ENCODE assay signal across 1 cellular context in genomic region chr19:39532233-39533002, GRCh38.
A peak's percentile ranks its signal among the peaks of the same experiment; 100 is the strongest.
TF ChIP-seq lines count a peak whose summit lies in the region.

Gene EID2B, minus strand, starts transcription at chr19:39532852. Its CDS starts 50 bp downstream, at chr19:39532802.

TF ChIP-seq in HEK293, 187 proteins besides CTCF, POLR2A, EP300 and RAD21 (continued from another document and continues in another):
- TF ChIP-seq ZNF560 (tag by site-specific recombination; IDR thresholded peaks at IDR 0.05; ENCODE audit: borderline replicate concordance) (no peak), ZNF10 (tag by site-specific recombination; IDR thresholded peaks at IDR 0.05) (peak; percentile 77; the same call in 1 of the 2 replicates), ZSCAN18 (tag by site-specific recombination; IDR thresholded peaks at IDR 0.05) (no peak), MZF1 (tag by site-specific recombination; IDR thresholded peaks at IDR 0.05; ENCODE audit: borderline replicate concordance) (peak; percentile 100), ZSCAN16 (tag by site-specific recombination; IDR thresholded peaks at IDR 0.05) (no peak; the same call in 1 of the 2 replicates), ZFP69B (tag by site-specific recombination; IDR thresholded peaks at IDR 0.05) (peak; percentile 92), KLF9 (tag by site-specific recombination; IDR thresholded peaks at IDR 0.05; ENCODE audit: low read depth) (peak; percentile 52; the same call in 1 of the 2 replicates), INSM2 (tag by site-specific recombination; IDR thresholded peaks at IDR 0.05) (peak; percentile 62; the same call in 1 of the 2 replicates), SETDB1 (IDR thresholded peaks at IDR 0.05; ENCODE audit: insufficient read length, low read length) (no peak), ZBTB11 (tag by site-specific recombination; conservative IDR thresholded peaks at IDR 0.05; ENCODE audit: low read depth) (0 out of 2 replicates have a peak, but pooled peaks have one; percentile 44), ZNF248 (tag by site-specific recombination; IDR thresholded peaks at IDR 0.05) (no peak), ZNF416 (tag by site-specific recombination; IDR thresholded peaks at IDR 0.05) (no peak), SCRT2 (tag by site-specific recombination; IDR thresholded peaks at IDR 0.05) (peak; percentile 100), ZNF830 (tag by site-specific recombination; IDR thresholded peaks at IDR 0.05; ENCODE audit: low read depth) (no peak), PRDM6 (tag by site-specific recombination; IDR thresholded peaks at IDR 0.05) (no peak), ZNF311 (tag by site-specific recombination; IDR thresholded peaks at IDR 0.05; ENCODE audit: borderline replicate concordance) (no peak), ZNF621 (tag by site-specific recombination; IDR thresholded peaks at IDR 0.05) (no peak), ZNF157 (tag by site-specific recombination; IDR thresholded peaks at IDR 0.05) (no peak), ZNF707 (tag by site-specific recombination; IDR thresholded peaks at IDR 0.05) (no peak), ZBTB8A (tag by site-specific recombination; IDR thresholded peaks at IDR 0.05) (peak; percentile 31), ZNF366 (tag by site-specific recombination; conservative IDR thresholded peaks at IDR 0.05) (0 out of 2 replicates have a peak, but pooled peaks have one; percentile 14), ZNF391 (tag by site-specific recombination; IDR thresholded peaks at IDR 0.05; ENCODE audit: borderline replicate concordance, low read depth) (peak; percentile 78; the same call in 1 of the 2 replicates), PBX3 (CRISPR knock-in tag; IDR thresholded peaks at IDR 0.05) (no peak; the same call in 1 of the 2 replicates), ZNF629 (tag by site-specific recombination; IDR thresholded peaks at IDR 0.05) (peak; percentile 55; the same call in 1 of the 2 replicates), ZNF610 (tag by site-specific recombination; IDR thresholded peaks at IDR 0.05; ENCODE audit: borderline replicate concordance) (peak; percentile 37; the same call in 1 of the 2 replicates), ZBTB20 (tag by site-specific recombination; IDR thresholded peaks at IDR 0.05) (peak; percentile 99), OSR2 (tag by site-specific recombination; IDR thresholded peaks at IDR 0.05) (0 out of 2 replicates have a peak, but pooled peaks have one; percentile 53), GLIS2 (tag by site-specific recombination; IDR thresholded peaks at IDR 0.05) (peak; percentile 98), ZNF558 (tag by site-specific recombination; IDR thresholded peaks at IDR 0.05) (no peak), ZNF223 (tag by site-specific recombination; IDR thresholded peaks at IDR 0.05) (0 out of 2 replicates have a peak, but pooled peaks have one; percentile 16), ZNF37A (tag by site-specific recombination; IDR thresholded peaks at IDR 0.05) (peak; percentile 60; the same call in 1 of the 2 replicates), ZNF530 (tag by site-specific recombination; IDR thresholded peaks at IDR 0.05; ENCODE audit: low read depth) (no peak), EGR2 (tag by site-specific recombination; IDR thresholded peaks at IDR 0.05; ENCODE audit: low read depth) (no peak), ZXDB (tag by site-specific recombination; IDR thresholded peaks at IDR 0.05) (peak; percentile 79), REPIN1 (tag by site-specific recombination; IDR thresholded peaks at IDR 0.05; ENCODE audit: low read depth) (peak; percentile 97; the same call in 1 of the 2 replicates), ZFP37 (tag by site-specific recombination; IDR thresholded peaks at IDR 0.05) (peak; percentile 96), ZNF274 (IDR thresholded peaks at IDR 0.05; ENCODE audit: low read length) (no peak), ZNF274 (tag by site-specific recombination; IDR thresholded peaks at IDR 0.05; ENCODE audit: borderline replicate concordance) (no peak), ZNF426 (tag by site-specific recombination; IDR thresholded peaks at IDR 0.05) (no peak), ZBTB49 (tag by site-specific recombination; IDR thresholded peaks at IDR 0.05; ENCODE audit: low read depth) (no peak), ZNF561 (tag by site-specific recombination; IDR thresholded peaks at IDR 0.05; ENCODE audit: borderline replicate concordance) (peak; percentile 95), SP3 (tag by site-specific recombination; IDR thresholded peaks at IDR 0.05) (peak; percentile 45; the same call in 1 of the 2 replicates), ZNF280D (tag by site-specific recombination; IDR thresholded peaks at IDR 0.05) (0 out of 2 replicates have a peak, but pooled peaks have one; percentile 11), SP2 (tag by site-specific recombination; IDR thresholded peaks at IDR 0.05) (no peak), ZNF747 (tag by site-specific recombination; IDR thresholded peaks at IDR 0.05) (no peak), MYNN (tag by site-specific recombination; IDR thresholded peaks at IDR 0.05; ENCODE audit: borderline replicate concordance) (no peak), ZNF580 (tag by site-specific recombination; IDR thresholded peaks at IDR 0.05) (peak; percentile 18; the same call in 1 of the 2 replicates), KLF16 (tag by site-specific recombination; IDR thresholded peaks at IDR 0.05) (peak; percentile 80; the same call in 1 of the 2 replicates), ZNF19 (tag by site-specific recombination; IDR thresholded peaks at IDR 0.05; ENCODE audit: low read depth) (no peak), ZNF843 (tag by site-specific recombination; IDR thresholded peaks at IDR 0.05) (peak; percentile 49; the same call in 1 of the 2 replicates), ZNF488 (tag by site-specific recombination; IDR thresholded peaks at IDR 0.05) (no peak), ZNF548 (tag by site-specific recombination; IDR thresholded peaks at IDR 0.05) (no peak), SALL2 (tag by site-specific recombination; IDR thresholded peaks at IDR 0.05; ENCODE audit: borderline replicate concordance) (no peak)
